ENCODE assay signal across 39 cellular contexts in the genomic region with DNA sequence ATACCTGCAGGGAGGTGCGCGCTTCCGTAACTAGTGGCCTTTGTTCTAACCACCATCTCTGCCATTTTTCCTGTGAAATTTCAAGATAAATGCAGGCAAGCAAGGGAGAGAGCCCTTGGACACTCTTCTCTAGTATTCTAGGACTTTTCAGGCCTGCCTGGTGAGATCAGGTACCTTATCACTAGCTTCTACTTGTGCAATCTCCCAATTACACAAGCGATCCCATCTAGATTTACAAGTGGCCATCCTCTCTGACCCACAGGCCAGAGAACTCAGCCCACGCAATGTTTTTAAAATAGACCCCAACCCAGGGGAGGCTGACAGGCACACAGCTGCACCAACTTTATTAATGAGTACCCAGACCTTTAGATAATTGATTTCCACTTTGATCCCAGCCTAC.
"Had no signal": no experiment of that assay in that cellular context is flagged by ENCODE, and none has a peak within 500 bp of the region (broad histone marks: within the 10 kb centered on the region; RNA-seq: fewer than 3 reads in every experiment).

No MANE protein-coding gene starts in this region.

- H3K9me3 Mint-ChIP-seq: activated naive CD4-positive, alpha-beta T cell treated with anti-CD3 and anti-CD28 coated beads for 36 hours; activated naive CD4-positive, alpha-beta T cell treated with anti-CD3 and anti-CD28 coated beads, Interleukin-2, amount 50 U/mL, for 24 hours; activated T-cell treated with anti-CD3 and anti-CD28 coated beads, Interleukin-2, amount 50 U/mL, for 4 hours; activated T-helper 17 cell treated with anti-CD3 and anti-CD28 coated beads, Interleukin-2, amount 50 U/mL, for 72 hours; central memory CD8-positive, alpha-beta T cell had no signal

- H3K27ac Mint-ChIP-seq: activated naive CD4-positive, alpha-beta T cell treated with anti-CD3 and anti-CD28 coated beads for 36 hours; activated naive CD4-positive, alpha-beta T cell treated with anti-CD3 and anti-CD28 coated beads, Interleukin-2, amount 10 ng/mL, durations not matched to agents 7 days and 5 days; activated naive CD4-positive, alpha-beta T cell treated with anti-CD3 and anti-CD28 coated beads, Interleukin-2, amount 50 U/mL, for 24 hours; activated naive CD4-positive, alpha-beta T cell treated with anti-CD3 and anti-CD28 coated beads, Interleukin-2, amount 50 U/mL, for 72 hours; activated naive CD8-positive, alpha-beta T cell; activated naive CD8-positive, alpha-beta T cell treated with anti-CD3 and anti-CD28 coated beads for 36 hours; activated naive CD8-positive, alpha-beta T cell treated with anti-CD3 and anti-CD28 coated beads, Interleukin-2, amount 10 ng/mL, durations not matched to agents 7 days and 5 days; activated naive CD8-positive, alpha-beta T cell treated with anti-CD3 and anti-CD28 coated beads, Interleukin-2, amount 50 U/mL, for 24 hours; activated T-cell treated with anti-CD3 and anti-CD28 coated beads, Interleukin-2, amount 50 U/mL, for 24 hours; activated T-cell treated with anti-CD3 and anti-CD28 coated beads, Interleukin-2, amount 50 U/mL, for 72 hours; activated T-helper 1 cell treated with anti-CD3 and anti-CD28 coated beads, Interleukin-12 subunit alpha, Interleukin-12 subunit beta, Interleukin-2, Interleukin-4 antibody, amounts not matched to agents 30 ng/mL and 10 ng/mL and 1 ng/mL, durations not matched to agents 14 hours and 24 hours and 36 hours; activated T-helper 17 cell treated with anti-CD3 and anti-CD28 coated beads, Interleukin-2, amount 50 U/mL, for 72 hours; activated T-helper 2 cell treated with anti-CD3 and anti-CD28 coated beads, Interferon-gamma antibody, Interleukin-2, Interleukin-4, amounts not matched to agents 10 μg/mL and 5 μg/mL and 100 μg/mL, durations not matched to agents 14 hours and 24 hours and 36 hours; brain had no signal

- H3K4me1 Mint-ChIP-seq: activated naive CD4-positive, alpha-beta T cell treated with anti-CD3 and anti-CD28 coated beads, Interleukin-2, amount 10 ng/mL, durations not matched to agents 7 days and 5 days; activated naive CD8-positive, alpha-beta T cell treated with anti-CD3 and anti-CD28 coated beads for 36 hours; activated naive CD8-positive, alpha-beta T cell treated with anti-CD3 and anti-CD28 coated beads, Interleukin-2, amount 10 ng/mL, durations not matched to agents 7 days and 5 days; activated T-helper 17 cell treated with anti-CD3 and anti-CD28 coated beads, Interleukin-2, amount 50 U/mL, for 72 hours; central memory CD8-positive, alpha-beta T cell had no signal

- DNase-seq: activated effector memory CD4-positive, alpha-beta T cell treated with anti-CD3 and anti-CD28 coated beads, Interleukin-2, amount 50 U/mL, for 16 hours; activated effector memory CD4-positive, alpha-beta T cell treated with Interleukin-2 at 50 U/mL for 16 hours; activated gamma-delta T cell; activated gamma-delta T cell treated with Interleukin-2 at 50 U/mL for 16 hours; activated naive CD4-positive, alpha-beta T cell; activated naive CD4-positive, alpha-beta T cell treated with anti-CD3 and anti-CD28 coated beads for 36 hours; activated naive CD4-positive, alpha-beta T cell treated with anti-CD3 and anti-CD28 coated beads, Interleukin-2, amount 10 ng/mL, durations not matched to agents 7 days and 5 days; activated naive CD4-positive, alpha-beta T cell treated with anti-CD3 and anti-CD28 coated beads, Interleukin-2, amount 50 U/mL, for 16 hours; activated naive CD4-positive, alpha-beta T cell treated with Interleukin-2 at 50 U/mL for 16 hours; activated naive CD8-positive, alpha-beta T cell treated with anti-CD3 and anti-CD28 coated beads for 36 hours; activated naive CD8-positive, alpha-beta T cell treated with anti-CD3 and anti-CD28 coated beads, Interleukin-2, amount 10 ng/mL, durations not matched to agents 7 days and 5 days; activated naive CD8-positive, alpha-beta T cell treated with anti-CD3 and anti-CD28 coated beads, Interleukin-2, amount 50 U/mL, for 24 hours; activated T-cell treated with anti-CD3 and anti-CD28 coated beads for 4 hours; activated T-cell treated with anti-CD3 and anti-CD28 coated beads, Interleukin-2, amount 50 U/mL, for 1 hour; activated T-cell treated with anti-CD3 and anti-CD28 coated beads, Interleukin-2, amount 50 U/mL, for 24 hours; activated T-cell treated with anti-CD3 and anti-CD28 coated beads, Interleukin-2, amount 50 U/mL, for 4 hours; activated T-cell treated with anti-CD3 and anti-CD28 coated beads, Interleukin-2, amount 50 U/mL, for 48 hours; activated T-cell treated with anti-CD3 and anti-CD28 coated beads, Interleukin-2, amount 50 U/mL, for 72 hours; amniotic stem cell; amygdala; anterior cingulate cortex; aorta; body of pancreas; brain microvascular endothelial cell; caudate nucleus; central memory CD4-positive, alpha-beta T cell; cerebellar nuclear complex had no signal

- H3K4me1 ChIP-seq: adrenal gland, ascending aorta, breast epithelium had no signal

- H3K4me3 Mint-ChIP-seq: activated naive CD4-positive, alpha-beta T cell treated with anti-CD3 and anti-CD28 coated beads for 36 hours; activated naive CD4-positive, alpha-beta T cell treated with anti-CD3 and anti-CD28 coated beads, Interleukin-2, amount 10 ng/mL, durations not matched to agents 7 days and 5 days; activated naive CD4-positive, alpha-beta T cell treated with anti-CD3 and anti-CD28 coated beads, Interleukin-2, amount 50 U/mL, for 24 hours; activated naive CD8-positive, alpha-beta T cell; activated naive CD8-positive, alpha-beta T cell treated with anti-CD3 and anti-CD28 coated beads for 36 hours; activated naive CD8-positive, alpha-beta T cell treated with anti-CD3 and anti-CD28 coated beads, Interleukin-2, amount 10 ng/mL, durations not matched to agents 7 days and 5 days; activated naive CD8-positive, alpha-beta T cell treated with anti-CD3 and anti-CD28 coated beads, Interleukin-2, amount 50 U/mL, for 24 hours; activated T-cell treated with anti-CD3 and anti-CD28 coated beads, Interleukin-2, amount 50 U/mL, for 24 hours; activated T-cell treated with anti-CD3 and anti-CD28 coated beads, Interleukin-2, amount 50 U/mL, for 4 hours; activated T-cell treated with anti-CD3 and anti-CD28 coated beads, Interleukin-2, amount 50 U/mL, for 72 hours; activated T-helper 1 cell treated with anti-CD3 and anti-CD28 coated beads, Interleukin-12 subunit alpha, Interleukin-12 subunit beta, Interleukin-2, Interleukin-4 antibody, amounts not matched to agents 30 ng/mL and 10 ng/mL and 1 ng/mL, durations not matched to agents 14 hours and 24 hours and 36 hours; activated T-helper 17 cell treated with anti-CD3 and anti-CD28 coated beads, Interleukin-2, amount 50 U/mL, for 72 hours; brain; central memory CD8-positive, alpha-beta T cell had no signal

- H3K36me3 ChIP-seq: adrenal gland, ascending aorta, brain microvascular endothelial cell, breast epithelium, cardiac muscle cell had no signal

- H3K27ac ChIP-seq: adrenal gland, ascending aorta, body of pancreas, brain microvascular endothelial cell, breast epithelium, cardiac muscle cell had no signal

- H3K36me3 Mint-ChIP-seq: activated naive CD4-positive, alpha-beta T cell treated with anti-CD3 and anti-CD28 coated beads, Interleukin-2, amount 10 ng/mL, durations not matched to agents 7 days and 5 days; activated naive CD8-positive, alpha-beta T cell; activated naive CD8-positive, alpha-beta T cell treated with anti-CD3 and anti-CD28 coated beads for 36 hours; brain had no signal

- H3K4me3 ChIP-seq: adrenal gland, ascending aorta, body of pancreas, breast epithelium, cardiac muscle cell had no signal

- H3K27me3 Mint-ChIP-seq: activated naive CD4-positive, alpha-beta T cell treated with anti-CD3 and anti-CD28 coated beads, Interleukin-2, amount 10 ng/mL, durations not matched to agents 7 days and 5 days; activated naive CD4-positive, alpha-beta T cell treated with anti-CD3 and anti-CD28 coated beads, Interleukin-2, amount 50 U/mL, for 24 hours; activated naive CD8-positive, alpha-beta T cell; activated naive CD8-positive, alpha-beta T cell treated with anti-CD3 and anti-CD28 coated beads for 36 hours; activated naive CD8-positive, alpha-beta T cell treated with anti-CD3 and anti-CD28 coated beads, Interleukin-2, amount 50 U/mL, for 24 hours; activated T-cell treated with anti-CD3 and anti-CD28 coated beads, Interleukin-2, amount 50 U/mL, for 24 hours; activated T-helper 17 cell treated with anti-CD3 and anti-CD28 coated beads, Interleukin-2, amount 50 U/mL, for 72 hours; brain; central memory CD8-positive, alpha-beta T cell had no signal

- H3K27me3 ChIP-seq: adrenal gland, ascending aorta, body of pancreas, brain microvascular endothelial cell, breast epithelium, cardiac muscle cell had no signal
